Comparison of ENCODE assay signal across 1 cellular context in genomic region chr7:23181684-23182553, GRCh38.
A peak's percentile ranks its signal among the peaks of the same experiment; 100 is the strongest.
TF ChIP-seq lines count a peak whose summit lies in the region.

Gene NUP42 (plus strand): TSS chr7:23182048. CDS start chr7:23182086, 38 bp downstream.

TF ChIP-seq in HepG2, 621 proteins besides CTCF, POLR2A, EP300 and RAD21 (continued from another document and continues in another):
- TF ChIP-seq REST (IDR thresholded peaks at IDR 0.05; ENCODE audit: borderline replicate concordance in 1 of 2, low read depth in 1 of 2, low read length in 2 of 2) (no peak), ZNF83 (CRISPR knock-in tag; IDR thresholded peaks at IDR 0.05; ENCODE audit: borderline replicate concordance) (no peak; the same call in 1 of the 2 replicates), ZBTB7A (CRISPR knock-in tag; IDR thresholded peaks at IDR 0.05) (no peak), GATAD2A (CRISPR knock-in tag; IDR thresholded peaks at IDR 0.05) (peak; percentile 69), MED13 (CRISPR knock-in tag; IDR thresholded peaks at IDR 0.05) (peak; percentile 54; the same call in 1 of the 2 replicates), EED (CRISPR knock-in tag; IDR thresholded peaks at IDR 0.05) (0 out of 2 replicates have a peak, but pooled peaks have one; percentile 20), ZNF639 (CRISPR knock-in tag; conservative IDR thresholded peaks at IDR 0.05) (peak; percentile 86), ZNF382 (CRISPR knock-in tag; IDR thresholded peaks at IDR 0.05; ENCODE audit: borderline replicate concordance) (no peak), SNAPC2 (CRISPR knock-in tag; IDR thresholded peaks at IDR 0.05) (peak; percentile 91), EZH2 (conservative IDR thresholded peaks at IDR 0.05; ENCODE audit: low read depth, low read length) (no peak), CCDC6 (CRISPR knock-in tag; IDR thresholded peaks at IDR 0.05) (peak; percentile 84; the same call in 1 of the 2 replicates), KLF13 (CRISPR knock-in tag; IDR thresholded peaks at IDR 0.05) (peak; percentile 83), SNAI1 (CRISPR knock-in tag; IDR thresholded peaks at IDR 0.05; ENCODE audit: borderline replicate concordance) (no peak), DNMT3B (CRISPR knock-in tag; conservative IDR thresholded peaks at IDR 0.05) (0 out of 2 replicates have a peak, but pooled peaks have one; percentile 15), ZNF335 (CRISPR knock-in tag; IDR thresholded peaks at IDR 0.05) (peak; percentile 60; the same call in 1 of the 2 replicates), ZNF275 (CRISPR knock-in tag; IDR thresholded peaks at IDR 0.05; ENCODE audit: borderline replicate concordance) (peak; percentile 13; the same call in 1 of the 2 replicates), ZNF512B (CRISPR knock-in tag; IDR thresholded peaks at IDR 0.05; ENCODE audit: borderline replicate concordance) (peak; percentile 52; the same call in 1 of the 2 replicates), TRIM22 (IDR thresholded peaks at IDR 0.05) (no peak), ZNF747 (CRISPR knock-in tag; IDR thresholded peaks at IDR 0.05; ENCODE audit: borderline replicate concordance) (peak; percentile 72; the same call in 1 of the 2 replicates), GPN1 (CRISPR knock-in tag; IDR thresholded peaks at IDR 0.05; ENCODE audit: borderline replicate concordance) (no peak), ZNF709 (CRISPR knock-in tag; IDR thresholded peaks at IDR 0.05) (peak; percentile 84; the same call in 1 of the 2 replicates), SKIL (CRISPR knock-in tag; IDR thresholded peaks at IDR 0.05; ENCODE audit: borderline replicate concordance) (peak; percentile 18; the same call in 1 of the 2 replicates), ZNF503 (CRISPR knock-in tag; IDR thresholded peaks at IDR 0.05) (no peak; the same call in 1 of the 2 replicates), ZKSCAN5 (CRISPR knock-in tag; IDR thresholded peaks at IDR 0.05) (no peak), ZNF441 (CRISPR knock-in tag; IDR thresholded peaks at IDR 0.05; ENCODE audit: borderline replicate concordance) (no peak), ZNF230 (CRISPR knock-in tag; IDR thresholded peaks at IDR 0.05) (no peak; the same call in 1 of the 2 replicates), ZMAT5 (CRISPR knock-in tag; IDR thresholded peaks at IDR 0.05; ENCODE audit: borderline replicate concordance, low read depth) (no peak), ZNF362 (CRISPR knock-in tag; IDR thresholded peaks at IDR 0.05; ENCODE audit: borderline replicate concordance) (peak; percentile 10; the same call in 1 of the 2 replicates), FOXO1 (CRISPR knock-in tag; IDR thresholded peaks at IDR 0.05) (peak; percentile 17; the same call in 1 of the 2 replicates), NFIC (IDR thresholded peaks at IDR 0.05; ENCODE audit: low read length) (no peak), CBX2 (IDR thresholded peaks at IDR 0.05; ENCODE audit: low read depth, low read length) (no peak), CBX2 (CRISPR knock-in tag; IDR thresholded peaks at IDR 0.05; ENCODE audit: low read depth) (no peak), CEBPZ (IDR thresholded peaks at IDR 0.05; ENCODE audit: low read length) (no peak), ZNF432 (CRISPR knock-in tag; IDR thresholded peaks at IDR 0.05; ENCODE audit: borderline replicate concordance) (no peak), ZSCAN5A (CRISPR knock-in tag; IDR thresholded peaks at IDR 0.05; ENCODE audit: borderline replicate concordance) (peak; percentile 93), SIN3B (IDR thresholded peaks at IDR 0.05; ENCODE audit: low read length) (peak; percentile 94)
